In the genomic region with DNA sequence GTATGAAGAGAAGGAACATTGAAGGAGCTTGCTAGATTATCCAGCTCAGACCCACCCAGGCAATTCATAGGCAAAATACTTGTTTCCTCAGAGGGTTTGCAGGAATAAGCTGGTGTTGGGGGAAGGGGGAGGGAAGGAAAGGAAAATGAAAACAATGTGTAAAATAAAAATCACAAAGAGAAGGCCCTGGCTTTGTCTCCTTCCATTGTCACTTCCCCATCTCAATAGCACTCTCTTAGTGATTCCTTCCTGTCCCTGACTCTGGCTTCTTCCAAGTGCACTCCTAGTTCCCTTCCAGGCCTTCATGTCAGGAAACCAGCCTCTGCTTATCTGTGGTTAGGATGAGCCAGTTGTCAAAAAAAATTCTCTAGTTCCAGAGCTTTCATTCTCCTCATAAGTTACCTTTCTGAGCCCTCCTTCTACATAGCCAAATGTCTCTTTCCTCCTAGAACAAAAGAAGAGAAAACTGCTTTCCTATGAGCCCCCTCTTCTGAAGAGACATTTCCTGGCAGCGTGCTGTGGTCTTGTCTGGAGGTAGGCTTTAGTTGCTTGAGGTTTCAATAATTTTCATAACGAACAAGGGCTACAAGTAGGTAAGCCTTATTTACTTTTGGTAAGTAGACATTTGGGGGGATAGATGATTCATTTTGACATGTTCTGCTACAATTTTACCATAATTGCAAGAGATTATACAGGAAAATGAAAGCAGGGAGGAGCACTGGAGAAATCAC, we compare ENCODE assay signal across 1 cellular context.
A peak's percentile ranks its signal among the peaks of the same experiment; 100 is the strongest.
TF ChIP-seq lines count a peak whose summit lies in the region.

No MANE protein-coding gene starts in this region.

TF ChIP-seq in K562, 482 proteins besides CTCF, POLR2A, EP300 and RAD21:
- TF ChIP-seq TFAP4 (CRISPR knock-in tag; IDR thresholded peaks at IDR 0.05; ENCODE audit: borderline replicate concordance) (no peak), ZNF655 (CRISPR knock-in tag; IDR thresholded peaks at IDR 0.05) (no peak), FOSL1 (tag; conservative IDR thresholded peaks at IDR 0.05) (peak; percentile 31; the same call in 1 of the 2 replicates)
